ENCODE assay signal across 20 cellular contexts in genomic region chr4:43718369-43718768, GRCh38.
"Had no signal": no experiment of that assay in that cellular context is flagged by ENCODE, and none has a peak within 500 bp of the region (broad histone marks: within the 10 kb centered on the region; RNA-seq: fewer than 3 reads in every experiment).

No MANE protein-coding gene starts in this region.

- ATAC-seq: activated CD8-positive, alpha-beta T cell treated with anti-CD3 and anti-CD28 coated beads, Interleukin-2, amount 10 ng/mL, durations not matched to agents 7 days and 5 days; activated naive CD8-positive, alpha-beta T cell treated with anti-CD3 and anti-CD28 coated beads, Interleukin-2, amount 50 U/mL, for 24 hours; activated T-cell treated with anti-CD3 and anti-CD28 coated beads, Interleukin-2, amount 50 U/mL, for 4 hours had no signal

- DNase-seq: activated CD4-positive, alpha-beta T cell treated with anti-CD3 and anti-CD28 coated beads, Interleukin-2, amount 10 ng/mL, durations not matched to agents 24 days and 14 days; activated CD4-positive, alpha-beta T cell treated with anti-CD3 and anti-CD28 coated beads, Interleukin-2, amount 50 U/mL, for 48 hours; activated CD8-positive, alpha-beta T cell treated with anti-CD3 and anti-CD28 coated beads, Interleukin-2, amount 10 ng/mL, durations not matched to agents 7 days and 5 days; activated effector memory CD4-positive, alpha-beta T cell treated with Interleukin-2 at 50 U/mL for 16 hours; activated naive CD4-positive, alpha-beta T cell treated with anti-CD3 and anti-CD28 coated beads, Interleukin-2, amount 10 ng/mL, durations not matched to agents 7 days and 5 days; activated naive CD8-positive, alpha-beta T cell treated with anti-CD3 and anti-CD28 coated beads, Interleukin-2, amount 50 U/mL, for 24 hours; activated T-cell treated with anti-CD3 and anti-CD28 coated beads for 4 hours; activated T-cell treated with anti-CD3 and anti-CD28 coated beads, Interleukin-2, amount 50 U/mL, for 4 hours; aorta; brain microvascular endothelial cell; central memory CD4-positive, alpha-beta T cell; MG63; NCI-H1092; NCI-H1436 treated with DMSO at 0.1 percent for 48 hours; NCI-H1694 treated with DMSO at 0.1 percent for 48 hours; NCI-H2029; NCI-H345; NCI-H524 treated with DMSO at 0.1 percent for 48 hours; NK-92 treated with Interleukin-12 subunit alpha and Interleukin-12 subunit beta, amount 100 ng/mL, for 24 hours; Right ventricle myocardium superior had no signal

- H3K4me3 ChIP-seq: MG63 had no signal
